In genomic region chrX:45622042-45622423, GRCh38 we compare ENCODE assay signal across 14 cellular contexts.
DNase-seq lines count a peak whose midpoint lies in the region; ATAC-seq and TF ChIP-seq lines count a peak whose summit lies in the region.
"Had no signal": no experiment of that assay in that cellular context is flagged by ENCODE, and none has a peak within 500 bp of the region (broad histone marks: within the 10 kb centered on the region; RNA-seq: fewer than 3 reads in every experiment).

No MANE protein-coding gene starts in this region.

- 0 out of 3 replicates have a peak overlapping the region, but pooled peaks have one; percentile 69 for H2BK15ac ChIP-seq in IMR-90 (ENCODE audit: low read depth, low read length)

- H3K4me2 ChIP-seq in IMR-90 (ENCODE audit: low read depth, low read length) = no peak overlapping the region

- no peak for DNase-seq in activated naive CD4-positive, alpha-beta T cell treated with anti-CD3 and anti-CD28 coated beads for 36 hours
- DNase-seq in activated naive CD4-positive, alpha-beta T cell treated with anti-CD3 and anti-CD28 coated beads, Interleukin-2, amount 50 U/mL, for 16 hours = no peak
- no peak for DNase-seq in IMR-90
- DNase-seq in esophagus muscularis mucosa (ENCODE audit: extremely low spot score) = no peak
- DNase-seq in tibial artery = no peak
- DNase-seq in DMS153 treated with DMSO at 0.1 percent for 48 hours (lab: John Stamatoyannopoulos, UW; ENCODE audit: unreplicated experiment) = no peak
- no peak for DNase-seq in Kasumi-1 (lab: John Stamatoyannopoulos, UW)
- no peak for DNase-seq in CD8-positive, alpha-beta memory T cell
- DNase-seq: activated CD4-positive, alpha-beta T cell treated with anti-CD3 and anti-CD28 coated beads, Interleukin-2, amount 10 ng/mL, durations not matched to agents 7 days and 5 days; Calu3; central memory CD4-positive, alpha-beta T cell; islet precursor cell; NCI-H2081 treated with DMSO at 0.1 percent for 48 hours had no signal

- H3K27ac ChIP-seq in IMR-90 (ENCODE audit: insufficient read depth, low read length) (peak overlapping the region; percentile 78), esophagus muscularis mucosa (replicated peaks in 1 of 4) (peak overlapping the region in 3 of 4 donors; percentile 58 to 75 (median 69)), tibial artery (peak overlapping the region; percentile 55 to 81)
- no peak overlapping the region for H3K27ac ChIP-seq in CD8-positive, alpha-beta memory T cell (ENCODE audit: low read depth, low read length)

- H4K91ac ChIP-seq in IMR-90 (ENCODE audit: insufficient read depth, low read depth, low read length) = peak overlapping the region; percentile 74; the same call in 1 of the 2 replicates

- peak overlapping the region; percentile 55; the same call in 1 of the 2 replicates for H4K5ac ChIP-seq in IMR-90 (ENCODE audit: low read depth, low read length)

- H2AK9ac ChIP-seq in IMR-90 (replicated peaks; ENCODE audit: low read depth, low read length, poor library complexity) = no peak overlapping the region

- H2AK5ac ChIP-seq in IMR-90 (ENCODE audit: low read depth, low read length) = peak overlapping the region; percentile 90; the same call in 1 of the 2 replicates

- H3K9me1 ChIP-seq in IMR-90 (ENCODE audit: insufficient read depth, low read length) = peaks cover 2% of the 10 kb centered on the region; the same call in 1 of the 2 replicates

- H3K4ac ChIP-seq in IMR-90 (ENCODE audit: low read depth, low read length) = peak overlapping the region; percentile 95; the same call in 1 of the 2 replicates

- peak overlapping the region; percentile 98 for H2BK120ac ChIP-seq in IMR-90 (ENCODE audit: low read depth, low read length)

- no peak overlapping the region for H2AFZ ChIP-seq in IMR-90 (replicated peaks; ENCODE audit: low read length, poor library complexity)

- H3K4me3 ChIP-seq in IMR-90 (ENCODE audit: insufficient read depth, low read depth, low read length) (no peak overlapping the region), esophagus muscularis mucosa (no peak overlapping the region), tibial artery (no peak overlapping the region)
- H3K4me3 ChIP-seq in CD8-positive, alpha-beta memory T cell (ENCODE audit: low read length) = no peak overlapping the region

- H3K9me3 ChIP-seq in IMR-90 (ENCODE audit: control insufficient read depth, insufficient read depth, low read length) (peaks cover 2% of the 10 kb centered on the region; the same call in 1 of the 2 replicates), esophagus muscularis mucosa (no peaks in the 10 kb centered on the region), tibial artery (no peaks in the 10 kb centered on the region)
- no peaks in the 10 kb centered on the region for H3K9me3 ChIP-seq in CD8-positive, alpha-beta memory T cell (ENCODE audit: low read length)

- peak overlapping the region; percentile 94 for H3K14ac ChIP-seq in IMR-90 (replicated peaks; ENCODE audit: low read depth, low read length)

- H4K20me1 ChIP-seq in IMR-90 (ENCODE audit: insufficient read depth, low read length) = no peaks in the 10 kb centered on the region

- intact Hi-C loops in activated naive CD4-positive, alpha-beta T cell treated with anti-CD3 and anti-CD28 coated beads for 36 hours (cut with micrococcal nuclease) = loop anchor here (1.0 to 5.0 kb wide), 5 partner anchors 88 to 230 kb away; no protein-coding TSS in a partner anchor
- intact Hi-C loops in IMR-90 (cut with micrococcal nuclease) = loop anchor here (2.0 to 5.0 kb wide), 2 partner anchors 121 to 300 kb away; no protein-coding TSS in a partner anchor
- intact Hi-C loops in esophagus muscularis mucosa (cut with DNase I) = no loop called here
- intact Hi-C loops in tibial artery (cut with DNase I; ENCODE audit: low total_unique reads) = no loop called here

- H3K36me3 ChIP-seq in IMR-90 (ENCODE audit: control insufficient read depth, insufficient read depth, low read length) = no peaks in the 10 kb centered on the region
- no peaks in the 10 kb centered on the region for H3K36me3 ChIP-seq in esophagus muscularis mucosa
- no peaks in the 10 kb centered on the region for H3K36me3 ChIP-seq in tibial artery
- no peaks in the 10 kb centered on the region for H3K36me3 ChIP-seq in CD8-positive, alpha-beta memory T cell (ENCODE audit: insufficient read depth, low read length)

- peak overlapping the region; percentile 68 to 70 for H4K8ac ChIP-seq in IMR-90 (ENCODE audit: low read depth in 2 of 2, low read length in 2 of 2)

- POLR2A ChIA-PET in IMR-90 (lab: Charles Lee; ENCODE audit: unreplicated experiment) = no interaction called here
- POLR2A ChIA-PET in CD8-positive, alpha-beta memory T cell (lab: Charles Lee) = no interaction called here

- peaks cover 2% of the 10 kb centered on the region; the same call in 1 of the 2 replicates for H3K4me1 ChIP-seq in IMR-90 (ENCODE audit: control insufficient read depth, insufficient read depth, low read length)
- peaks cover 0 to 11% (median 7%) of the 10 kb centered on the region in 4 donors for H3K4me1 ChIP-seq in esophagus muscularis mucosa
- H3K4me1 ChIP-seq in tibial artery = peaks cover 0 to 26% (median 7%) of the 10 kb centered on the region in 4 donors
- H3K4me1 ChIP-seq in CD8-positive, alpha-beta memory T cell (ENCODE audit: insufficient read depth, low read length) = no peaks in the 10 kb centered on the region

- H3K23ac ChIP-seq in IMR-90 (ENCODE audit: low read depth, low read length) = peak overlapping the region; percentile 92; the same call in 1 of the 2 replicates

- TF ChIP-seq POLR2A in IMR-90 (IDR thresholded peaks at IDR 0.05; ENCODE audit: low read depth, low read length) (no peak), esophagus muscularis mucosa (IDR thresholded peaks at IDR 0.05; ENCODE audit: low read depth) (no peak)

- no peak for TF ChIP-seq EP300 in esophagus muscularis mucosa (IDR thresholded peaks at IDR 0.05)

- no peak for TF ChIP-seq RAD21 in IMR-90 (IDR thresholded peaks at IDR 0.05; ENCODE audit: low read length)

- H3K79me1 ChIP-seq in IMR-90 (ENCODE audit: low read depth in 1 of 2, low read length in 2 of 2) = no peaks in the 10 kb centered on the region

- peak overlapping the region; percentile 94 for H2BK5ac ChIP-seq in IMR-90 (ENCODE audit: low read depth, low read length, poor library complexity, severe bottlenecking)

- H3K9me3 Mint-ChIP-seq in activated naive CD4-positive, alpha-beta T cell treated with anti-CD3 and anti-CD28 coated beads for 36 hours = peaks cover 11% of the 10 kb centered on the region
- peaks cover 0 to 8% (median 0%) of the 10 kb centered on the region in 5 donors for H3K9me3 Mint-ChIP-seq in CD8-positive, alpha-beta memory T cell

- peak overlapping the region; percentile 91 for H3K18ac ChIP-seq in IMR-90 (ENCODE audit: low read depth, low read length)

- H3K56ac ChIP-seq in IMR-90 (ENCODE audit: extremely low read depth, insufficient read depth, low read length) = peak overlapping the region; percentile 83

- peak overlapping the region; percentile 36 for H3K27ac Mint-ChIP-seq in activated naive CD4-positive, alpha-beta T cell treated with anti-CD3 and anti-CD28 coated beads for 36 hours
- H3K27ac Mint-ChIP-seq in CD8-positive, alpha-beta memory T cell = no peak overlapping the region
- H3K27ac Mint-ChIP-seq: activated CD4-positive, alpha-beta T cell treated with anti-CD3 and anti-CD28 coated beads, Interleukin-2, amount 10 ng/mL, durations not matched to agents 7 days and 5 days had no signal

- H3K9ac ChIP-seq in IMR-90 (ENCODE audit: low read depth, low read length) = 0 out of 2 replicates have a peak overlapping the region, but pooled peaks have one; percentile 6

- H3K36me3 Mint-ChIP-seq in activated naive CD4-positive, alpha-beta T cell treated with anti-CD3 and anti-CD28 coated beads for 36 hours (ENCODE audit: low read depth) = peaks cover 2% of the 10 kb centered on the region
- no peaks in the 10 kb centered on the region for H3K36me3 Mint-ChIP-seq in CD8-positive, alpha-beta memory T cell

- H3K27me3 ChIP-seq in IMR-90 (ENCODE audit: control insufficient read depth, insufficient read depth, low read length) (no peaks in the 10 kb centered on the region), esophagus muscularis mucosa (no peaks in the 10 kb centered on the region), tibial artery (no peaks in the 10 kb centered on the region)
- H3K27me3 ChIP-seq in CD8-positive, alpha-beta memory T cell (ENCODE audit: insufficient read depth, low read length, poor library complexity, severe bottlenecking) = no peaks in the 10 kb centered on the region

- peaks cover 18% of the 10 kb centered on the region for H3K4me1 Mint-ChIP-seq in activated naive CD4-positive, alpha-beta T cell treated with anti-CD3 and anti-CD28 coated beads for 36 hours (ENCODE audit: low read depth)
- no peaks in the 10 kb centered on the region for H3K4me1 Mint-ChIP-seq in CD8-positive, alpha-beta memory T cell

- no peak overlapping the region for H3K4me3 Mint-ChIP-seq in activated naive CD4-positive, alpha-beta T cell treated with anti-CD3 and anti-CD28 coated beads for 36 hours
- no peak overlapping the region for H3K4me3 Mint-ChIP-seq in CD8-positive, alpha-beta memory T cell
- H3K4me3 Mint-ChIP-seq: activated CD4-positive, alpha-beta T cell treated with anti-CD3 and anti-CD28 coated beads, Interleukin-2, amount 10 ng/mL, durations not matched to agents 7 days and 5 days had no signal

- ATAC-seq in IMR-90 (ENCODE audit: low read depth) = no peak
- ATAC-seq: Right ventricle myocardium inferior had no signal

- no CpG with 5 or more reads among the region's 3 CpGs for WGBS in IMR-90 (ENCODE audit: extremely low coverage in 2 of 2, insufficient read length in 1 of 2), 2 experiments
- 74% methylated on average over 3 of the region's 3 CpGs for WGBS in esophagus muscularis mucosa

- H2BK20ac ChIP-seq in IMR-90 (ENCODE audit: low read depth, low read length) = peak overlapping the region; percentile 89; the same call in 1 of the 2 replicates

- no TSS peak for BruUV-seq in IMR-90 (replicated peaks; lab: Mats Ljungman, UMichigan)

- in situ Hi-C loops in IMR-90 (cut with MboI; ENCODE audit: low sequenced_read_pairs) = no loop called here

- dilution Hi-C loops in IMR-90 (cut with HindIII; ENCODE audit: low sequenced_read_pairs, unreplicated experiment) = no loop called here

- peaks cover 6% of the 10 kb centered on the region for H3K27me3 Mint-ChIP-seq in activated naive CD4-positive, alpha-beta T cell treated with anti-CD3 and anti-CD28 coated beads for 36 hours (ENCODE audit: low read depth)
- H3K27me3 Mint-ChIP-seq in CD8-positive, alpha-beta memory T cell = peaks cover 0 to 4% of the 10 kb centered on the region in 2 donors
- H3K27me3 Mint-ChIP-seq: activated CD4-positive, alpha-beta T cell treated with anti-CD3 and anti-CD28 coated beads, Interleukin-2, amount 10 ng/mL, durations not matched to agents 7 days and 5 days had no signal

- CTCF ChIA-PET in activated naive CD4-positive, alpha-beta T cell treated with anti-CD3 and anti-CD28 coated beads for 36 hours (lab: Charles Lee) = no interaction called here
- CTCF ChIA-PET in IMR-90 (lab: Yijun Ruan, JAX) = interaction anchor here (0.7 kb wide), 1 partner anchor 105 kb away, joined by 3 read pairs; no protein-coding TSS in a partner anchor
- CTCF ChIA-PET in CD8-positive, alpha-beta memory T cell (lab: Charles Lee) = no interaction called here

- TF ChIP-seq CTCF in IMR-90 (conservative IDR thresholded peaks at IDR 0.05; ENCODE audit: low read depth, low read length) = no peak
- no peak for TF ChIP-seq CTCF in esophagus muscularis mucosa (IDR thresholded peaks at IDR 0.05)
- no peak for TF ChIP-seq CTCF in tibial artery (IDR thresholded peaks at IDR 0.05)

TF ChIP-seq in IMR-90, 13 proteins besides CTCF, POLR2A, EP300 and RAD21 (continues in another document):
- TF ChIP-seq MAFK (IDR thresholded peaks at IDR 0.05; ENCODE audit: low read depth, low read length) = no peak

Comparison
In these comparisons a context has a peak if more than half of its experiments do, and no peak if none do; other contexts are left out.
1. intact Hi-C loops: an anchor here in activated naive CD4-positive, alpha-beta T cell treated with anti-CD3 and anti-CD28 coated beads for 36 hours (1.0 to 5.0 kb wide) and IMR-90 (2.0 to 5.0 kb wide); none called in esophagus muscularis mucosa and tibial artery.